ENCODE assay signal across 1 cellular context in the genomic region with DNA sequence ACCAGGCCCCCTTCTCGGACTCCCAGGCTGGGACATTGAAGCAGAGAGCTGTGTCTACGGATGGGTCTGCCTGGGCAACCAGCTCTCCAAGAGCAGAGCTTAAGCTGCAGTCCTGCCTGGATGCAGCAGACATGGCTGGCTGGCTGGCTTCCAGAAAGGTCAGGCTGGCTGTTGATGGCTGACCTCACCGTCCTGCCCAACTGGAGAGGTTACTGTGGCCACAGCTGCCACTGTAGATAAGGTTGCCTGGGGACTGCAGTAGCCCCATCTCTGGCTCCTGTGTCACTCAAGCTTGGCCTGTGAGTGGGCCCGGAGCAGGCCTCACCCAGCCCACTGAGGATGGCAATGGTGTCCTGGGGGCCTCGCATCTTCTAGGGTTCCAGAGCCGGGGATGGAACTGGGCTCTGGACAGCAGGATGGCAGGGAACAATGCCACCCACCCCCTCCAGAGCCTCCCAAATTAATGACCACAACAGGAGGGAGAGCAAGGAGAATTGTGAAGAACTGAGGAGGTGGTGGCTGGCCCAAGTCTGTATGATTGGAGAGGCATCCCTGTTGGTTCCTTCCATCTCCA.
TF ChIP-seq lines count a peak whose summit lies in the region.

No MANE protein-coding gene starts in this region.

TF ChIP-seq in H1, 55 proteins besides CTCF, POLR2A, EP300 and RAD21 (continued from another document):
- TF ChIP-seq RXRA (IDR thresholded peaks at IDR 0.05; ENCODE audit: insufficient read depth, low read depth, low read length) = no peak
- no peak for TF ChIP-seq TAF7 (optimal IDR thresholded peaks at IDR 0.05; ENCODE audit: borderline replicate concordance, low read depth, low read length)
- TF ChIP-seq KDM4A (IDR thresholded peaks at IDR 0.05; ENCODE audit: low read depth, low read length, severe bottlenecking) = no peak
- no peak for TF ChIP-seq SIN3A (conservative IDR thresholded peaks at IDR 0.05 in 1 of 2, IDR thresholded peaks at IDR 0.05 in 1 of 2; ENCODE audit: low read depth in 1 of 2, low read length in 2 of 2)
- TF ChIP-seq CHD1 (IDR thresholded peaks at IDR 0.05; ENCODE audit: low read depth, low read length) = no peak
- no peak for TF ChIP-seq POLR2AphosphoS5 (IDR thresholded peaks at IDR 0.05; ENCODE audit: low read depth, low read length)
- TF ChIP-seq CHD2 (IDR thresholded peaks at IDR 0.05; ENCODE audit: low read length) = no peak
- no peak for TF ChIP-seq EZH2 (IDR thresholded peaks at IDR 0.05; ENCODE audit: low read depth, low read length, severe bottlenecking)
